In the genomic region with DNA sequence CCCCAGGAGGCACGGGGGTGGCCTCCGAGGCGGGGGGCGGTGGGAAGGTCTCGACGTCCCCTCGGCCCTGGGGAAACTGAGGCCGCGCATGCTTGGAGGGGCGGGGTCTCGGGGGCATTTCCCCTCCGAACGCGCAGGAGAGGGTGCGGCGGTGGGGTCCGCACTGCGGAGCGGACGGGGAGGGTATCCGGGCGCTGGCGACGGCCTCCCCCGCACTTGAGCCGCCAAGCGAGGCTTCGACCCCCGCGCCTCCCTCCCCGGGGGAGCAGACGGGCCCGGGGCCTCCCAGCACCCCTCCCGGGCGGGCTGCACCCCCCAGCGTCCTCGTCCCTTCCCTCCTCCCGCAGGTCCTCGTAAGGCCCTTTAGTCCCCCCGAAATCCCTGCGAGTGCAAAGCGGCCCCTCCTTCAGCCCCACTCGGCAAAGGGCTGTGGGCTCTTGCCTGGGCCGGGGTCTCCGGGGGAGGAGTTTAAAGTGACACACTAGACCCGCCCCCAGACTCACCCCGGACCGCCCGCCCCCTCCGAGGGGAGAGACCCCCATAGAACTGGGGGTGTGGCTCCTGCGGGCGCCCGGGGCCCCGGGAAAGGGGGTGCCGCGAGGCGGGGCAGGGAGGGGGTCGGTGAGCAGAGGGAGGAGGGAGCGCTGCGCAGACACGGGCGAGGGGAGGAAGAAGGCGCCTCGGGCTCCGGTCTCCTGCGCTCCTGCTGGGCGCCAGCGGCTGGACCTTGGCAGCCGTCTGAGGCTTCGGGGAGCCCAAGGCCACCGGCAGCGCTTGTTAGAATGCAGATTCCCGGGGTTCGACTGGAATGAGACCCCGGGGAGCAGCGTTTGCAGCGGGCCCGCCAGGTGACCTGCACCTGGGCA, we compare ENCODE assay signal across 11 cellular contexts. TPM values are rescaled to one million over a fixed set of nuclear protein-coding genes. Genes with fewer than 3 reads are reported as not detected.
A peak's percentile ranks its signal among the peaks of the same experiment; 100 is the strongest.
DNase-seq lines count a peak whose midpoint lies in the region; ATAC-seq and TF ChIP-seq lines count a peak whose summit lies in the region.
"Had no signal": no experiment of that assay in that cellular context is flagged by ENCODE, and none has a peak within 500 bp of the region (broad histone marks: within the 10 kb centered on the region; RNA-seq: fewer than 3 reads in every experiment).

No MANE protein-coding gene starts in this region.

- intact Hi-C loops in Panc1 (cut with micrococcal nuclease; ENCODE audit: unreplicated experiment): no loop called here
- intact Hi-C loops in CD4-positive, alpha-beta T cell (cut with DNase I, micrococcal nuclease): no loop called here

- H3K4me1 ChIP-seq in ES-I3 (ENCODE audit: insufficient read depth, low read length) (no peaks in the 10 kb centered on the region; the same call in 1 of the 2 replicates), Panc1 (ENCODE audit: control insufficient read depth, insufficient read depth, low read length) (peaks cover 20% of the 10 kb centered on the region)

- BruUV-seq in Panc1 (replicated peaks; lab: Mats Ljungman, UMichigan): no TSS peak

- peaks cover 12% of the 10 kb centered on the region for H3K4me1 Mint-ChIP-seq in CD4-positive, alpha-beta T cell (ENCODE audit: low read depth)

- TF ChIP-seq CTCF in Panc1 (IDR thresholded peaks at IDR 0.05): no peak
- TF ChIP-seq CTCF in fibroblast of villous mesenchyme (IDR thresholded peaks at IDR 0.05; ENCODE audit: insufficient read depth, low read depth, low read length): no peak
- TF ChIP-seq CTCF in CD4-positive, alpha-beta T cell (IDR thresholded peaks at IDR 0.05): no peak

- peak overlapping the region; percentile 38 to 46 for H3K4me3 ChIP-seq in Panc1 (ENCODE audit: low read depth in 2 of 2, low read length in 2 of 2)
- H3K4me3 ChIP-seq in fibroblast of villous mesenchyme (ENCODE audit: low read depth, low read length): peak overlapping the region; percentile 30

- in situ Hi-C loops in Panc1 (cut with HindIII; ENCODE audit: low pct_unique_long_range_greater_than_20kb, low sequenced_read_pairs): no loop called here

- no peaks in the 10 kb centered on the region for H3K27me3 ChIP-seq in Panc1 (ENCODE audit: control insufficient read depth, insufficient read depth, low read length)
- H3K27me3 ChIP-seq in CD4-positive, alpha-beta T cell (ENCODE audit: control insufficient read depth, insufficient read depth, low read length): peaks cover 44% of the 10 kb centered on the region

- DNase-seq in Panc1 (ENCODE audit: low read depth, low spot score): no peak
- DNase-seq in fibroblast of villous mesenchyme (ENCODE audit: low read depth): no peak
- DNase-seq in retina: peak; percentile 34
- no peak for DNase-seq in AG08395 (ENCODE audit: low spot score)
- no peak for DNase-seq in cerebellar cortex (ENCODE audit: low spot score)
- DNase-seq in CD4-positive, alpha-beta T cell: no peak
- DNase-seq in dermis blood vessel endothelial cell: no peak
- DNase-seq: EL, NCI-H1694 treated with DMSO at 0.1 percent for 48 hours, SIG-M5 had no signal

- H3K36me3 Mint-ChIP-seq in CD4-positive, alpha-beta T cell (ENCODE audit: low read depth): no peaks in the 10 kb centered on the region

- no peak overlapping the region for H3K4me3 Mint-ChIP-seq in CD4-positive, alpha-beta T cell

- H3K9me3 ChIP-seq in ES-I3 (ENCODE audit: control insufficient read depth, insufficient read depth, low read length) (no peaks in the 10 kb centered on the region), Panc1 (ENCODE audit: control insufficient read depth, insufficient read depth, low read depth, low read length) (no peaks in the 10 kb centered on the region)
- no peaks in the 10 kb centered on the region for H3K9me3 ChIP-seq in CD4-positive, alpha-beta T cell (ENCODE audit: control insufficient read depth, low read length)

- H3K27ac Mint-ChIP-seq in CD4-positive, alpha-beta T cell: no peak overlapping the region

- POLR2A ChIA-PET in Panc1 (lab: Charles Lee): no interaction called here
- POLR2A ChIA-PET in CD4-positive, alpha-beta T cell (lab: Charles Lee): no interaction called here

- CTCF ChIA-PET in Panc1 (lab: Charles Lee): no interaction called here
- CTCF ChIA-PET in CD4-positive, alpha-beta T cell (lab: Charles Lee): interaction anchor here (2.0 kb wide), 1 partner anchor 9 kb away, joined by 5 read pairs; no protein-coding TSS in a partner anchor

- no peaks in the 10 kb centered on the region for H3K36me3 ChIP-seq in ES-I3 (ENCODE audit: insufficient read depth, low read length)
- H3K36me3 ChIP-seq in Panc1 (ENCODE audit: control insufficient read depth, insufficient read depth, low read length): no peaks in the 10 kb centered on the region

- peak overlapping the region; percentile 54 for H3K9ac ChIP-seq in ES-I3 (ENCODE audit: low read depth, low read length)

- H3K27me3 Mint-ChIP-seq in CD4-positive, alpha-beta T cell: peaks cover 21% of the 10 kb centered on the region

- ATAC-seq in Panc1: no peak
- ATAC-seq in CD4-positive, alpha-beta T cell (ENCODE audit: poor library complexity): no peak

- H3K9me3 Mint-ChIP-seq in CD4-positive, alpha-beta T cell: no peaks in the 10 kb centered on the region

- H3K27ac ChIP-seq in Panc1 (ENCODE audit: low read length): no peak overlapping the region
- H3K27ac ChIP-seq in CD4-positive, alpha-beta T cell (ENCODE audit: low read depth, low read length): no peak overlapping the region

RNA-seq across cellular contexts. Expression of a gene that starts 0.6 kb away (rescaled TPM):
- total RNA-seq in Panc1 (2021; ENCODE audit: unreplicated experiment) (9.4 TPM), fibroblast of villous mesenchyme (under 0.01 and 0.32 TPM in 2 replicates), dermis blood vessel endothelial cell (1.3 and 1.4 TPM in 2 replicates)
- polyA plus RNA-seq in Panc1 (2012; ENCODE audit: insufficient read length): 8.2 TPM
- total RNA-seq in CD4-positive, alpha-beta T cell: 10 to 100 TPM; 19.6 to 21.5 TPM

RNA-seq across cellular contexts. Expression of a gene that starts 17.6 kb away (rescaled TPM):
- total RNA-seq in Panc1 (2021; ENCODE audit: unreplicated experiment): 89.7 TPM
- polyA plus RNA-seq in Panc1 (2012; ENCODE audit: insufficient read length): 149 TPM
- total RNA-seq in fibroblast of villous mesenchyme: 42.7 and 55.7 TPM in 2 replicates
- 10 to 100 TPM; 19.9 to 21.4 TPM for total RNA-seq in CD4-positive, alpha-beta T cell
- 75.9 and 97.2 TPM in 2 replicates for total RNA-seq in dermis blood vessel endothelial cell

RNA-seq across cellular contexts. Expression of a gene that starts 17.6 kb away (rescaled TPM):
- 62.5 TPM for total RNA-seq in Panc1 (2021; ENCODE audit: unreplicated experiment)
- polyA plus RNA-seq in Panc1 (2012; ENCODE audit: insufficient read length): 83.3 TPM
- total RNA-seq in fibroblast of villous mesenchyme: 25.1 and 26.3 TPM in 2 replicates
- 10 to 100 TPM; 27.6 to 32.0 TPM for total RNA-seq in CD4-positive, alpha-beta T cell
- 40.3 and 49.9 TPM in 2 replicates for total RNA-seq in dermis blood vessel endothelial cell

RNA-seq across cellular contexts. Expression of a gene that starts 24.7 kb away (rescaled TPM):
- total RNA-seq in Panc1 (2021; ENCODE audit: unreplicated experiment) (198 TPM), fibroblast of villous mesenchyme (44.9 and 46.4 TPM in 2 replicates), dermis blood vessel endothelial cell (58.7 and 77.9 TPM in 2 replicates)
- 166 TPM for polyA plus RNA-seq in Panc1 (2012; ENCODE audit: insufficient read length)
- total RNA-seq in CD4-positive, alpha-beta T cell: 100 to 1,000 TPM; 247 to 252 TPM
